Comparison of ENCODE assay signal across 22 cellular contexts in the genomic region with DNA sequence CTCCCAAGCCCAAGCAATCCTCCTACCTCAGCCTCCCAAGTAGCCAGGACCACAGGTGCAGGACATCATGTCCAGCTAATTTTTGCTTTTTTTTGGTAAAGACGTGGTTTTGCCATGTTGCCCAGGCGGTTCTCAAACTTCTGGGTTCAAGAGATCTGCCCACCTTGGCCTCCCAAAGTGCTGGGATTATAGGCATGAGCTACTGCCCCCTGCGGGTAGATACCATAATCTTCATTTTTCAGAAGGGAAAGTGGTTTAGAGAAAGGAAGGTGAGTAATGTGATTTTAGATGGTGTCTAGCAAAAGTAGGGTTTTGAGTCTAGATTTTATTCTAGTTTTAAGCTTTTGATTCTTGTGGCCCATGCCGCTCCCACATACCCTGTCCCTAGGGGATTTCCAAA.
A peak's percentile ranks its signal among the peaks of the same experiment; 100 is the strongest.
DNase-seq lines count a peak whose midpoint lies in the region; ATAC-seq and TF ChIP-seq lines count a peak whose summit lies in the region.
"Had no signal": no experiment of that assay in that cellular context is flagged by ENCODE, and none has a peak within 500 bp of the region (broad histone marks: within the 10 kb centered on the region; RNA-seq: fewer than 3 reads in every experiment).

No MANE protein-coding gene starts in this region.

- DNase-seq in GM23338 (ENCODE audit: low spot score): peak; percentile 5
- no peak for DNase-seq in mesendoderm
- no peak for DNase-seq in left ventricle myocardium inferior
- DNase-seq in HCEC 1CT: no peak
- no peak for DNase-seq in NCI-H82 (lab: John Stamatoyannopoulos, UW)
- DNase-seq: CD4-positive, CD25-positive, alpha-beta regulatory T cell; DMS79 treated with DMSO at 0.1 percent for 48 hours; NCI-H1105 treated with DMSO at 0.1 percent for 48 hours; NCI-H2081; NCI-H2171; NCI-H524 treated with DMSO at 0.1 percent for 48 hours; SIG-M5 had no signal

- no peaks in the 10 kb centered on the region for H3K36me3 ChIP-seq in GM23338 (ENCODE audit: insufficient read depth)
- no peaks in the 10 kb centered on the region for H3K36me3 ChIP-seq in OCI-LY3 (replicated peaks; ENCODE audit: low read depth, low read length)
- no peaks in the 10 kb centered on the region for H3K36me3 ChIP-seq in mesendoderm (ENCODE audit: control insufficient read depth, insufficient read depth, low read length)
- no peaks in the 10 kb centered on the region for H3K36me3 ChIP-seq in left ventricle myocardium inferior

- no peaks in the 10 kb centered on the region for H3K9me2 ChIP-seq in GM23338 (ENCODE audit: insufficient read depth)

- no peak overlapping the region for H3K27ac ChIP-seq in C4-2B
- no peak overlapping the region for H3K27ac ChIP-seq in GM23338 (ENCODE audit: low read depth)
- H3K27ac ChIP-seq in OCI-LY3 (ENCODE audit: low read length): no peak overlapping the region
- H3K27ac ChIP-seq in mesendoderm (ENCODE audit: low read depth, low read length): no peak overlapping the region
- no peak overlapping the region for H3K27ac ChIP-seq in left ventricle myocardium inferior (replicated peaks)
- H3K27ac ChIP-seq: A549, HL-60 had no signal

- H4K20me1 ChIP-seq in GM23338 (replicated peaks; ENCODE audit: insufficient read depth) (no peaks in the 10 kb centered on the region), OCI-LY3 (ENCODE audit: insufficient read depth, low read length) (no peaks in the 10 kb centered on the region)

- H2AFZ ChIP-seq in GM23338 (no peak overlapping the region), OCI-LY3 (ENCODE audit: low read depth, low read length) (no peak overlapping the region)

- TF ChIP-seq POLR2A in GM18505 (IDR thresholded peaks at IDR 0.05; ENCODE audit: borderline replicate concordance, extremely low read depth, insufficient read depth, insufficient read length): no peak

- H3K4me3 Mint-ChIP-seq in GM23338: no peak overlapping the region
- H3K4me3 Mint-ChIP-seq: B cell; CD4-positive, CD25-positive, alpha-beta regulatory T cell; T-helper 2 cell treated with Interferon-gamma antibody and Interleukin-4, amounts not matched to agents 5 μg/mL and 100 μg/mL, for 36 hours had no signal

- no peak overlapping the region for H4K8ac ChIP-seq in mesendoderm (ENCODE audit: low read depth, low read length)

- no peak overlapping the region for H2BK120ac ChIP-seq in mesendoderm (ENCODE audit: low read depth, low read length)

- no peak overlapping the region for H3K56ac ChIP-seq in mesendoderm (ENCODE audit: low read length)

- H3K23ac ChIP-seq in mesendoderm (ENCODE audit: low read length): no peak overlapping the region

- H3K9me3 ChIP-seq in OCI-LY3 (ENCODE audit: insufficient read depth, low read length) (no peaks in the 10 kb centered on the region), left ventricle myocardium inferior (replicated peaks) (no peaks in the 10 kb centered on the region)
- H3K9me3 ChIP-seq: A549 had no signal

- no peaks in the 10 kb centered on the region for H3F3A ChIP-seq in GM23338 (replicated peaks; ENCODE audit: low read depth)

- peak overlapping the region; percentile 33 for H3K18ac ChIP-seq in mesendoderm (ENCODE audit: low read length)

- no peaks in the 10 kb centered on the region for H3K79me1 ChIP-seq in mesendoderm (ENCODE audit: low read length)

- no peaks in the 10 kb centered on the region for H3K36me3 Mint-ChIP-seq in GM23338 (ENCODE audit: low read depth)
- H3K36me3 Mint-ChIP-seq: CD4-positive, CD25-positive, alpha-beta regulatory T cell had no signal

- intact Hi-C loops in left ventricle myocardium inferior (cut with micrococcal nuclease): no loop called here

- no peak overlapping the region for H4K5ac ChIP-seq in mesendoderm (ENCODE audit: low read length)

- H3K79me2 ChIP-seq in GM23338 (replicated peaks; ENCODE audit: insufficient read depth): no peaks in the 10 kb centered on the region
- no peaks in the 10 kb centered on the region for H3K79me2 ChIP-seq in OCI-LY3 (ENCODE audit: low read length)
- H3K79me2 ChIP-seq in mesendoderm (ENCODE audit: control insufficient read depth, insufficient read depth, low read length): no peaks in the 10 kb centered on the region

- no peak overlapping the region for H3K27ac Mint-ChIP-seq in GM23338
- H3K27ac Mint-ChIP-seq: B cell; T-helper 2 cell treated with Interferon-gamma antibody and Interleukin-4, amounts not matched to agents 5 μg/mL and 100 μg/mL, for 36 hours had no signal

- ATAC-seq in GM23338 (no peak), GM18505 (IDR thresholded peaks at IDR 0.05; ENCODE audit: unreplicated experiment) (no peak)
- ATAC-seq: A549, HepG2, K562, SK-N-SH treated with all-trans-retinoic acid at 6 μM for 48 hours had no signal

- peak; percentile 18 for TF ChIP-seq CTCF in C4-2B (conservative IDR thresholded peaks at IDR 0.05)
- TF ChIP-seq CTCF in GM23338 (conservative IDR thresholded peaks at IDR 0.05; ENCODE audit: low read depth in 2 of 2): peak; percentile 53 to 59
- peak; percentile 27; the same call in 1 of the 2 replicates for TF ChIP-seq CTCF in OCI-LY3 (IDR thresholded peaks at IDR 0.05; ENCODE audit: low read depth, low read length)
- no peak for TF ChIP-seq CTCF in left ventricle myocardium inferior (IDR thresholded peaks at IDR 0.05; ENCODE audit: borderline replicate concordance)

- no peak overlapping the region for H2AK5ac ChIP-seq in mesendoderm (ENCODE audit: low read length)

- H3K4me3 ChIP-seq in GM23338: no peak overlapping the region
- no peak overlapping the region for H3K4me3 ChIP-seq in OCI-LY3 (ENCODE audit: low read length)
- H3K4me3 ChIP-seq in mesendoderm (ENCODE audit: low read length): no peak overlapping the region
- no peak overlapping the region for H3K4me3 ChIP-seq in left ventricle myocardium inferior
- H3K4me3 ChIP-seq: A549, K562 had no signal

- H3K9me3 Mint-ChIP-seq in GM23338: no peaks in the 10 kb centered on the region
- H3K9me3 Mint-ChIP-seq: T-helper 2 cell treated with Interferon-gamma antibody and Interleukin-4, amounts not matched to agents 5 μg/mL and 100 μg/mL, for 36 hours had no signal

- no peak overlapping the region for H2BK5ac ChIP-seq in mesendoderm (ENCODE audit: low read length)

- peaks cover 5% of the 10 kb centered on the region for H3K27me3 Mint-ChIP-seq in GM23338 (ENCODE audit: insufficient read depth, low read depth, poor library complexity)
- H3K27me3 Mint-ChIP-seq: B cell; CD4-positive, CD25-positive, alpha-beta regulatory T cell had no signal

- H3K4me1 ChIP-seq in GM23338 (ENCODE audit: insufficient read depth): no peaks in the 10 kb centered on the region
- peaks cover 6% of the 10 kb centered on the region for H3K4me1 ChIP-seq in OCI-LY3 (ENCODE audit: low read length)
- H3K4me1 ChIP-seq in mesendoderm (ENCODE audit: control insufficient read depth, low read depth, low read length): no peaks in the 10 kb centered on the region
- no peaks in the 10 kb centered on the region for H3K4me1 ChIP-seq in left ventricle myocardium inferior
- H3K4me1 ChIP-seq: A549 had no signal

- H3K4me2 ChIP-seq in GM23338 (no peak overlapping the region), OCI-LY3 (ENCODE audit: low read length) (no peak overlapping the region), mesendoderm (ENCODE audit: low read length) (no peak overlapping the region)
- H3K4me2 ChIP-seq: A549 had no signal

- H2BK15ac ChIP-seq in mesendoderm (replicated peaks; ENCODE audit: low read depth): no peak overlapping the region

- H3K4ac ChIP-seq in mesendoderm (ENCODE audit: low read depth, low read length): no peak overlapping the region

- H3K4me1 Mint-ChIP-seq in GM23338: peaks cover 5% of the 10 kb centered on the region; the same call in 2 of the 3 replicates

- no CpG with 5 or more reads among the region's 4 CpGs for WGBS in mesendoderm (ENCODE audit: extremely low coverage, insufficient coverage, low lambda C conversion rate)

- H3K9ac ChIP-seq in OCI-LY3 (ENCODE audit: low read length) (no peak overlapping the region), mesendoderm (ENCODE audit: low read length) (no peak overlapping the region)

- H3K27me3 ChIP-seq in GM23338 (ENCODE audit: insufficient read depth) (no peaks in the 10 kb centered on the region), OCI-LY3 (ENCODE audit: low read depth, low read length) (no peaks in the 10 kb centered on the region), mesendoderm (ENCODE audit: insufficient read depth, low read length, poor library complexity) (no peaks in the 10 kb centered on the region), left ventricle myocardium inferior (ENCODE audit: low read depth) (peaks cover 17% of the 10 kb centered on the region)

TF ChIP-seq in GM23338, 12 proteins besides CTCF, POLR2A, EP300 and RAD21 (continues in another document):
- no peak for TF ChIP-seq POLR2AphosphoS5 (IDR thresholded peaks at IDR 0.05; ENCODE audit: low read depth)
- no peak for TF ChIP-seq NANOG (IDR thresholded peaks at IDR 0.05; ENCODE audit: borderline replicate concordance)
- no peak for TF ChIP-seq CREB1 (CRISPR knock-in tag; IDR thresholded peaks at IDR 0.05; ENCODE audit: low read depth)
- TF ChIP-seq ZNF114 (CRISPR knock-in tag; IDR thresholded peaks at IDR 0.05): no peak
- no peak for TF ChIP-seq STAT1 (IDR thresholded peaks at IDR 0.05; ENCODE audit: unreplicated experiment)
- no peak for TF ChIP-seq ZNF331 (CRISPR knock-in tag; IDR thresholded peaks at IDR 0.05; ENCODE audit: low read depth)
- TF ChIP-seq EZH2 (IDR thresholded peaks at IDR 0.05; ENCODE audit: low read depth, unreplicated experiment): no peak
- TF ChIP-seq EZH2phosphoT487 (IDR thresholded peaks at IDR 0.05; ENCODE audit: unreplicated experiment): no peak
- no peak for TF ChIP-seq JUNB (IDR thresholded peaks at IDR 0.05; ENCODE audit: unreplicated experiment)
- no peak for TF ChIP-seq ETS1 (IDR thresholded peaks at IDR 0.05)
